Comparison of ENCODE assay signal across 26 cellular contexts in genomic region chr4:137106733-137107132, GRCh38.
"Had no signal": no experiment of that assay in that cellular context is flagged by ENCODE, and none has a peak within 500 bp of the region (broad histone marks: within the 10 kb centered on the region; RNA-seq: fewer than 3 reads in every experiment).

No MANE protein-coding gene starts in this region.

- H3K27ac Mint-ChIP-seq: activated CD8-positive, alpha-beta memory T cell treated with anti-CD3 and anti-CD28 coated beads, Interleukin-2, amount 10 ng/mL, durations not matched to agents 7 days and 5 days; activated naive CD4-positive, alpha-beta T cell treated with anti-CD3 and anti-CD28 coated beads, Interleukin-2, amount 50 U/mL, for 72 hours; activated naive CD8-positive, alpha-beta T cell treated with anti-CD3 and anti-CD28 coated beads, Interleukin-2, amount 50 U/mL, for 24 hours; activated T-cell treated with anti-CD3 and anti-CD28 coated beads, Interleukin-2, amount 50 U/mL, for 24 hours; activated T-helper 1 cell treated with anti-CD3 and anti-CD28 coated beads, Interleukin-12 subunit alpha, Interleukin-12 subunit beta, Interleukin-2, Interleukin-4 antibody, amounts not matched to agents 30 ng/mL and 10 ng/mL and 1 ng/mL, durations not matched to agents 14 hours and 24 hours and 36 hours; brain; T-cell had no signal

- ATAC-seq: activated CD4-positive, CD25-positive, alpha-beta regulatory T cell treated with anti-CD3 and anti-CD28 coated beads, Interleukin-2, amount 50 U/mL, for 24 hours; activated CD8-positive, alpha-beta memory T cell treated with anti-CD3 and anti-CD28 coated beads, Interleukin-2, amount 10 ng/mL, durations not matched to agents 7 days and 5 days; activated naive CD4-positive, alpha-beta T cell treated with anti-CD3 and anti-CD28 coated beads, Interleukin-2, amount 50 U/mL, for 72 hours; activated naive CD8-positive, alpha-beta T cell treated with anti-CD3 and anti-CD28 coated beads, Interleukin-2, amount 50 U/mL, for 24 hours; T-cell had no signal

- H3K4me3 Mint-ChIP-seq: activated CD8-positive, alpha-beta memory T cell treated with anti-CD3 and anti-CD28 coated beads, Interleukin-2, amount 10 ng/mL, durations not matched to agents 7 days and 5 days; activated naive CD8-positive, alpha-beta T cell treated with anti-CD3 and anti-CD28 coated beads, Interleukin-2, amount 50 U/mL, for 24 hours; activated T-cell treated with anti-CD3 and anti-CD28 coated beads, Interleukin-2, amount 50 U/mL, for 24 hours; activated T-helper 1 cell treated with anti-CD3 and anti-CD28 coated beads, Interleukin-12 subunit alpha, Interleukin-12 subunit beta, Interleukin-2, Interleukin-4 antibody, amounts not matched to agents 30 ng/mL and 10 ng/mL and 1 ng/mL, durations not matched to agents 14 hours and 24 hours and 36 hours; brain; central memory CD8-positive, alpha-beta T cell; T-cell had no signal

- H3K9me3 Mint-ChIP-seq: activated T-helper 1 cell treated with anti-CD3 and anti-CD28 coated beads, Interleukin-12 subunit alpha, Interleukin-12 subunit beta, Interleukin-2, Interleukin-4 antibody, amounts not matched to agents 30 ng/mL and 10 ng/mL and 1 ng/mL, durations not matched to agents 14 hours and 24 hours and 36 hours; brain had no signal

- H2AFZ ChIP-seq: PC-9 had no signal

- H3K4me2 ChIP-seq: PC-9 had no signal

- DNase-seq: activated CD4-positive, alpha-beta T cell treated with anti-CD3 and anti-CD28 coated beads for 4 hours; activated CD4-positive, alpha-beta T cell treated with anti-CD3 and anti-CD28 coated beads, Interleukin-2, amount 50 U/mL, for 4 hours; activated CD8-positive, alpha-beta memory T cell treated with anti-CD3 and anti-CD28 coated beads, Interleukin-2, amount 10 ng/mL, durations not matched to agents 7 days and 5 days; activated effector memory CD4-positive, alpha-beta T cell treated with anti-CD3 and anti-CD28 coated beads, Interleukin-2, amount 50 U/mL, for 16 hours; activated naive CD4-positive, alpha-beta T cell treated with Interleukin-2 at 50 U/mL for 16 hours; activated naive CD8-positive, alpha-beta T cell treated with anti-CD3 and anti-CD28 coated beads, Interleukin-2, amount 50 U/mL, for 24 hours; activated T-cell treated with anti-CD3 and anti-CD28 coated beads, Interleukin-2, amount 50 U/mL, for 24 hours; amygdala; KG1; NCI-H1048; NCI-H146; NCI-H187 treated with DMSO at 0.1 percent for 48 hours; NCI-H2081 treated with DMSO at 0.1 percent for 48 hours; NCI-H446; NCI-H524; PC-9; SHP77 treated with DMSO at 0.1 percent for 48 hours; T-cell; T-helper 2 cell; WERI-Rb-1 had no signal

- H3K4me3 ChIP-seq: PC-9 had no signal

- H3K27ac ChIP-seq: PC-9, WERI-Rb-1 had no signal

- H3K36me3 Mint-ChIP-seq: activated CD8-positive, alpha-beta memory T cell treated with anti-CD3 and anti-CD28 coated beads, Interleukin-2, amount 10 ng/mL, durations not matched to agents 7 days and 5 days; activated naive CD4-positive, alpha-beta T cell treated with anti-CD3 and anti-CD28 coated beads, Interleukin-2, amount 50 U/mL, for 72 hours; brain; T-cell had no signal

- H3K27me3 Mint-ChIP-seq: activated CD8-positive, alpha-beta memory T cell treated with anti-CD3 and anti-CD28 coated beads, Interleukin-2, amount 10 ng/mL, durations not matched to agents 7 days and 5 days; activated naive CD8-positive, alpha-beta T cell treated with anti-CD3 and anti-CD28 coated beads, Interleukin-2, amount 50 U/mL, for 24 hours; activated T-cell treated with anti-CD3 and anti-CD28 coated beads, Interleukin-2, amount 50 U/mL, for 24 hours; brain; central memory CD8-positive, alpha-beta T cell; T-cell had no signal

- H3K36me3 ChIP-seq: WERI-Rb-1 had no signal

- FAIRE-seq: astrocyte had no signal

- H3K4me1 Mint-ChIP-seq: activated CD8-positive, alpha-beta memory T cell treated with anti-CD3 and anti-CD28 coated beads, Interleukin-2, amount 10 ng/mL, durations not matched to agents 7 days and 5 days; activated naive CD8-positive, alpha-beta T cell treated with anti-CD3 and anti-CD28 coated beads, Interleukin-2, amount 50 U/mL, for 24 hours; brain; central memory CD8-positive, alpha-beta T cell; T-cell had no signal
